Comparison of ENCODE assay signal across 2 cellular contexts in genomic region chr6:166112580-166112979, GRCh38.
TF ChIP-seq lines count a peak whose summit lies in the region.

No MANE protein-coding gene starts in this region.

TF ChIP-seq in SK-N-SH, 30 proteins besides CTCF, POLR2A, EP300 and RAD21 (continued from another document):
- TF ChIP-seq REST (IDR thresholded peaks at IDR 0.05; ENCODE audit: low read depth, low read length) (no peak), SIN3A (IDR thresholded peaks at IDR 0.05; ENCODE audit: borderline replicate concordance, low read depth, low read length) (no peak), USF1 (IDR thresholded peaks at IDR 0.05; ENCODE audit: borderline replicate concordance, low read depth) (no peak), GATA2 (CRISPR knock-in tag; IDR thresholded peaks at IDR 0.05) (no peak), JUND (IDR thresholded peaks at IDR 0.05) (no peak), USF2 (IDR thresholded peaks at IDR 0.05; ENCODE audit: borderline replicate concordance, low read depth, low read length) (no peak), ZBTB33 (IDR thresholded peaks at IDR 0.05; ENCODE audit: borderline replicate concordance, low read depth) (no peak), MXI1 (IDR thresholded peaks at IDR 0.05; ENCODE audit: low read depth, low read length) (no peak), RCOR1 (IDR thresholded peaks at IDR 0.05; ENCODE audit: low read length) (no peak), YY1 (IDR thresholded peaks at IDR 0.05; ENCODE audit: low read depth) (no peak), SMC3 (IDR thresholded peaks at IDR 0.05; ENCODE audit: low read depth, low read length) (no peak), ELF1 (IDR thresholded peaks at IDR 0.05) (no peak), POLR2AphosphoS5 (IDR thresholded peaks at IDR 0.05; ENCODE audit: low read depth, low read length) (no peak)
TF ChIP-seq in SK-N-SH: peak in this region for 0.

TF ChIP-seq in SK-N-SH treated with all-trans-retinoic acid at 6 μM for 48 hours, 23 proteins besides CTCF, POLR2A, EP300 and RAD21 (continued from another document):
- TF ChIP-seq CSRNP3 (CRISPR knock-in tag; IDR thresholded peaks at IDR 0.05): no peak
- TF ChIP-seq TOX (CRISPR knock-in tag; IDR thresholded peaks at IDR 0.05; ENCODE audit: borderline replicate concordance): no peak
- no peak for TF ChIP-seq TSHZ2 (CRISPR knock-in tag; IDR thresholded peaks at IDR 0.05)
- no peak for TF ChIP-seq GLIS3 (CRISPR knock-in tag; IDR thresholded peaks at IDR 0.05)
- no peak for TF ChIP-seq ZFP30 (CRISPR knock-in tag; IDR thresholded peaks at IDR 0.05)
- TF ChIP-seq ARNTL (CRISPR knock-in tag; IDR thresholded peaks at IDR 0.05; ENCODE audit: borderline replicate concordance, low read depth): no peak
- TF ChIP-seq TCF4 (CRISPR knock-in tag; IDR thresholded peaks at IDR 0.05; ENCODE audit: borderline replicate concordance): no peak
- no peak for TF ChIP-seq PATZ1 (CRISPR knock-in tag; IDR thresholded peaks at IDR 0.05; ENCODE audit: borderline replicate concordance)
- TF ChIP-seq SNAI2 (CRISPR knock-in tag; IDR thresholded peaks at IDR 0.05): no peak
- no peak for TF ChIP-seq CSDC2 (CRISPR knock-in tag; IDR thresholded peaks at IDR 0.05)
- no peak for TF ChIP-seq BACH2 (CRISPR knock-in tag; IDR thresholded peaks at IDR 0.05; ENCODE audit: borderline replicate concordance)
- no peak for TF ChIP-seq ZNF8 (CRISPR knock-in tag; IDR thresholded peaks at IDR 0.05)
